ENCODE assay signal across 1 cellular context in the genomic region with DNA sequence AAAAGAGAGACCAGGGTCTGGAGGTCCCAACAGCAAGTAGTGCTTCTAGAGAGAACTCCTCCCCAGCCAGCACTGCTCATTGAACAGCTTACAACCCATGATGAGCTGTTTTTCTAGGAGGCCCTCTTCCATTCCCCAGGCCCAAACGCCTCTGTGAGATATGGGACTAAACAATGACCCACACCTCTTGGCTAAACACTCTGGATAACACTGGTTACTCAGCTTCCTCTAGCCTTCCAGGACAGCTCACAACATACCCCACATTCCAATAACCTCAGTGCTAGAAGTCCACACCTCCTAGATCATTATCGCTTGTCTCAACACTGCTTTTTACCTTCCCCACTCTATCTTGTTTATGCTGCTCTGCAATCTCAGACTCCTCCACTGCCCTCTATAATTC.
TF ChIP-seq lines count a peak whose summit lies in the region.

No MANE protein-coding gene starts in this region.

TF ChIP-seq in A549, 52 proteins besides CTCF, POLR2A, EP300 and RAD21 (continued from another document):
- TF ChIP-seq REST (IDR thresholded peaks at IDR 0.05) (no peak), PHF8 (IDR thresholded peaks at IDR 0.05; ENCODE audit: borderline replicate concordance, low read depth) (no peak), HOXB13 (CRISPR knock-in tag; IDR thresholded peaks at IDR 0.05; ENCODE audit: low read depth) (no peak), ZNF302 (CRISPR knock-in tag; IDR thresholded peaks at IDR 0.05) (no peak), ZFP36 (IDR thresholded peaks at IDR 0.05; ENCODE audit: borderline replicate concordance, partially characterized antibody) (no peak), CBX2 (IDR thresholded peaks at IDR 0.05; ENCODE audit: borderline replicate concordance, low read depth) (no peak)
- TF ChIP-seq, protein P1, sequence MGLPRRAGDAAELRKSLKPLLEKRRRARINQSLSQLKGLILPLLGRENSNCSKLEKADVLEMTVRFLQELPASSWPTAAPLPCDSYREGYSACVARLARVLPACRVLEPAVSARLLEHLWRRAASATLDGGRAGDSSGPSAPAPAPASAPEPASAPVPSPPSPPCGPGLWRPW (IDR thresholded peaks at IDR 0.05), result no peak
